8 cellular contexts compared by ENCODE assay signal in genomic region chr18:3246636-3247242, GRCh38. TPM values are rescaled to one million over a fixed set of nuclear protein-coding genes. Genes with fewer than 3 reads are reported as not detected.
DNase-seq lines count a peak whose midpoint lies in the region; ATAC-seq and TF ChIP-seq lines count a peak whose summit lies in the region.

No MANE protein-coding gene starts in this region.

- DNase-seq in SK-N-SH, result no peak
- peak in 1 of 3 donors; percentile 11 for DNase-seq in effector memory CD4-positive, alpha-beta T cell
- DNase-seq in ureter (ENCODE audit: low spot score), result peak; percentile 50

- H3K4me1 ChIP-seq in SK-N-SH (ENCODE audit: control insufficient read depth in 1 of 2, insufficient read depth in 2 of 2, low read depth in 1 of 2, low read length in 1 of 2), result peaks cover 10 to 17% of the 10 kb centered on the region in 2 experiments; a peak in 3 of 4 replicates
- H3K4me1 ChIP-seq in effector memory CD4-positive, alpha-beta T cell (ENCODE audit: control insufficient read depth, insufficient read depth, low read length, poor library complexity, severe bottlenecking), result peaks cover 16% of the 10 kb centered on the region
- H3K4me1 ChIP-seq in mucosa of rectum (ENCODE audit: control insufficient read depth in 2 of 2, insufficient read depth in 2 of 2, low read length in 2 of 2), result peaks cover 14 to 26% of the 10 kb centered on the region in 2 donors

- WGBS in SK-N-SH (ENCODE audit: low lambda C conversion rate), result 66% methylated on average over 23 of the region's 23 CpGs

- TF ChIP-seq RAD21 in SK-N-SH (IDR thresholded peaks at IDR 0.05; ENCODE audit: low read length), result no peak

- H3K4me3 ChIP-seq in SK-N-SH (ENCODE audit: low read depth in 2 of 2, low read length in 1 of 2) (peak overlapping the region; percentile 96 to 100), mucosa of rectum (ENCODE audit: low read length in 2 of 2) (peak overlapping the region; percentile 93 to 99)
- peak overlapping the region; percentile 79 for H3K4me3 ChIP-seq in effector memory CD4-positive, alpha-beta T cell (ENCODE audit: insufficient read depth, low read depth, low read length, poor library complexity, severe bottlenecking)

- H3K9me2 ChIP-seq in SK-N-SH, result no peaks in the 10 kb centered on the region

- peaks cover 12% of the 10 kb centered on the region for H4K20me1 ChIP-seq in SK-N-SH (ENCODE audit: insufficient read depth)

- H3K9ac ChIP-seq in SK-N-SH (peak overlapping the region; percentile 97), mucosa of rectum (ENCODE audit: low read depth in 1 of 2, low read length in 2 of 2) (peak overlapping the region; percentile 99 to 100)

- peak overlapping the region; percentile 89 for H3K27ac ChIP-seq in 22Rv1
- H3K27ac ChIP-seq in SK-N-SH (ENCODE audit: low read depth in 2 of 2, low read length in 1 of 2), result peak overlapping the region; percentile 94 to 98
- peak overlapping the region; percentile 85 for H3K27ac ChIP-seq in effector memory CD4-positive, alpha-beta T cell (ENCODE audit: insufficient read depth, low read length, poor library complexity, severe bottlenecking)
- peak overlapping the region; percentile 98 to 100 for H3K27ac ChIP-seq in mucosa of rectum (ENCODE audit: low read depth in 2 of 2, low read length in 2 of 2)

- CTCF ChIA-PET in SK-N-SH (lab: Yijun Ruan, JAX), result interaction anchor here (0.5 to 3.4 kb wide), 66 partner anchors 7 to 705 kb away, joined by 3 to 38 read pairs (median 5); partner anchors contain the start of genes METTL4, MYL12B, MYOM1 and NDC80

- TF ChIP-seq EP300 in SK-N-SH (IDR thresholded peaks at IDR 0.05; ENCODE audit: borderline replicate concordance in 1 of 2, low read depth in 1 of 2, low read length in 1 of 2), result no peak

- POLR2A ChIA-PET in SK-N-SH (lab: Yijun Ruan, JAX), result interaction anchor here (0.8 kb wide), 1 partner anchor 8 kb away, joined by 3 read pairs; no protein-coding TSS in a partner anchor

- TF ChIP-seq CTCF in 22Rv1 (IDR thresholded peaks at IDR 0.05) (no peak), SK-N-SH (IDR thresholded peaks at IDR 0.05) (no peak)

- H2AFZ ChIP-seq in SK-N-SH (ENCODE audit: low read depth), result peak overlapping the region; percentile 86

- H3F3A ChIP-seq in SK-N-SH (replicated peaks; ENCODE audit: insufficient read depth), result peaks cover 43% of the 10 kb centered on the region

- H3K4me2 ChIP-seq in SK-N-SH, result peak overlapping the region; percentile 83

- ATAC-seq in GM19395 (IDR thresholded peaks at IDR 0.05; ENCODE audit: unreplicated experiment) (peak; percentile 0), GM18867 (IDR thresholded peaks at IDR 0.05; ENCODE audit: unreplicated experiment) (no peak), HG02852 (IDR thresholded peaks at IDR 0.05; ENCODE audit: unreplicated experiment) (no peak)

- H3K36me3 ChIP-seq in SK-N-SH (replicated peaks in 1 of 2; ENCODE audit: control insufficient read depth in 1 of 2, insufficient read depth in 2 of 2, low read length in 1 of 2), result peaks cover 7 to 11% of the 10 kb centered on the region in 2 experiments
- no peaks in the 10 kb centered on the region for H3K36me3 ChIP-seq in effector memory CD4-positive, alpha-beta T cell (ENCODE audit: control insufficient read depth, insufficient read depth, low read length)
- H3K36me3 ChIP-seq in mucosa of rectum (ENCODE audit: control insufficient read depth in 2 of 2, insufficient read depth in 2 of 2, low read length in 2 of 2), result peaks cover 0 to 4% of the 10 kb centered on the region in 2 donors

- no peaks in the 10 kb centered on the region for H3K27me3 ChIP-seq in SK-N-SH (ENCODE audit: insufficient read depth)
- H3K27me3 ChIP-seq in effector memory CD4-positive, alpha-beta T cell (replicated peaks; ENCODE audit: control insufficient read depth, insufficient read depth, low read length, poor library complexity, severe bottlenecking), result no peaks in the 10 kb centered on the region
- H3K27me3 ChIP-seq in mucosa of rectum (ENCODE audit: control insufficient read depth in 2 of 2, insufficient read depth in 2 of 2, low read length in 2 of 2), result no peaks in the 10 kb centered on the region

- H3K9me3 ChIP-seq in SK-N-SH (no peaks in the 10 kb centered on the region), mucosa of rectum (ENCODE audit: control insufficient read depth in 2 of 2, low read length in 2 of 2) (no peaks in the 10 kb centered on the region)
- no peaks in the 10 kb centered on the region for H3K9me3 ChIP-seq in effector memory CD4-positive, alpha-beta T cell (ENCODE audit: control insufficient read depth, low read length)

- H3K79me2 ChIP-seq in SK-N-SH (ENCODE audit: insufficient read depth), result peaks cover 52% of the 10 kb centered on the region

TF ChIP-seq in SK-N-SH, 30 proteins besides CTCF, POLR2A, EP300 and RAD21 (continues in another document):
- TF ChIP-seq EZH2phosphoT487 (IDR thresholded peaks at IDR 0.05; ENCODE audit: borderline replicate concordance, low read depth) (no peak), TEAD4 (IDR thresholded peaks at IDR 0.05; ENCODE audit: borderline replicate concordance, insufficient read depth) (no peak), TCF12 (IDR thresholded peaks at IDR 0.05) (no peak), NRF1 (IDR thresholded peaks at IDR 0.05; ENCODE audit: low read depth, low read length) (no peak), SIN3A (IDR thresholded peaks at IDR 0.05; ENCODE audit: borderline replicate concordance, low read depth, low read length) (no peak), FOXM1 (IDR thresholded peaks at IDR 0.05; ENCODE audit: low read depth) (no peak), YY1 (IDR thresholded peaks at IDR 0.05; ENCODE audit: low read depth) (no peak), NFIC (IDR thresholded peaks at IDR 0.05; ENCODE audit: borderline replicate concordance) (no peak), RXRA (IDR thresholded peaks at IDR 0.05; ENCODE audit: borderline replicate concordance, low read depth) (no peak), PBX3 (IDR thresholded peaks at IDR 0.05) (no peak), RFX5 (IDR thresholded peaks at IDR 0.05; ENCODE audit: low read length) (no peak), POLR2AphosphoS5 (IDR thresholded peaks at IDR 0.05; ENCODE audit: low read depth, low read length) (no peak)
- TF ChIP-seq, protein P1, sequence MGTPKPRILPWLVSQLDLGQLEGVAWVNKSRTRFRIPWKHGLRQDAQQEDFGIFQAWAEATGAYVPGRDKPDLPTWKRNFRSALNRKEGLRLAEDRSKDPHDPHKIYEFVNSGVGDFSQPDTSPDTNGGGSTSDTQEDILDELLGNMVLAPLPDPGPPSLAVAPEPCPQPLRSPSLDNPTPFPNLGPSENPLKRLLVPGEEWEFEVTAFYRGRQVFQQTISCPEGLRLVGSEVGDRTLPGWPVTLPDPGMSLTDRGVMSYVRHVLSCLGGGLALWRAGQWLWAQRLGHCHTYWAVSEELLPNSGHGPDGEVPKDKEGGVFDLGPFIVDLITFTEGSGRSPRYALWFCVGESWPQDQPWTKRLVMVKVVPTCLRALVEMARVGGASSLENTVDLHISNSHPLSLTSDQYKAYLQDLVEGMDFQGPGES (IDR thresholded peaks at IDR 0.05; ENCODE audit: low read depth, low read length), result no peak
- TF ChIP-seq, protein P2, sequence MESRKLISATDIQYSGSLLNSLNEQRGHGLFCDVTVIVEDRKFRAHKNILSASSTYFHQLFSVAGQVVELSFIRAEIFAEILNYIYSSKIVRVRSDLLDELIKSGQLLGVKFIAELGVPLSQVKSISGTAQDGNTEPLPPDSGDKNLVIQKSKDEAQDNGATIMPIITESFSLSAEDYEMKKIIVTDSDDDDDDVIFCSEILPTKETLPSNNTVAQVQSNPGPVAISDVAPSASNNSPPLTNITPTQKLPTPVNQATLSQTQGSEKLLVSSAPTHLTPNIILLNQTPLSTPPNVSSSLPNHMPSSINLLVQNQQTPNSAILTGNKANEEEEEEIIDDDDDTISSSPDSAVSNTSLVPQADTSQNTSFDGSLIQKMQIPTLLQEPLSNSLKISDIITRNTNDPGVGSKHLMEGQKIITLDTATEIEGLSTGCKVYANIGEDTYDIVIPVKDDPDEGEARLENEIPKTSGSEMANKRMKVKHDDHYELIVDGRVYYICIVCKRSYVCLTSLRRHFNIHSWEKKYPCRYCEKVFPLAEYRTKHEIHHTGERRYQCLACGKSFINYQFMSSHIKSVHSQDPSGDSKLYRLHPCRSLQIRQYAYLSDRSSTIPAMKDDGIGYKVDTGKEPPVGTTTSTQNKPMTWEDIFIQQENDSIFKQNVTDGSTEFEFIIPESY (IDR thresholded peaks at IDR 0.05; ENCODE audit: borderline replicate concordance, low read depth), result no peak
- TF ChIP-seq, protein P3, sequence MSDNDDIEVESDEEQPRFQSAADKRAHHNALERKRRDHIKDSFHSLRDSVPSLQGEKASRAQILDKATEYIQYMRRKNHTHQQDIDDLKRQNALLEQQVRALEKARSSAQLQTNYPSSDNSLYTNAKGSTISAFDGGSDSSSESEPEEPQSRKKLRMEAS (IDR thresholded peaks at IDR 0.05; ENCODE audit: low read depth), result no peak
- TF ChIP-seq, protein P4, sequence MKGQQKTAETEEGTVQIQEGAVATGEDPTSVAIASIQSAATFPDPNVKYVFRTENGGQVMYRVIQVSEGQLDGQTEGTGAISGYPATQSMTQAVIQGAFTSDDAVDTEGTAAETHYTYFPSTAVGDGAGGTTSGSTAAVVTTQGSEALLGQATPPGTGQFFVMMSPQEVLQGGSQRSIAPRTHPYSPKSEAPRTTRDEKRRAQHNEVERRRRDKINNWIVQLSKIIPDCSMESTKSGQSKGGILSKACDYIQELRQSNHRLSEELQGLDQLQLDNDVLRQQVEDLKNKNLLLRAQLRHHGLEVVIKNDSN (IDR thresholded peaks at IDR 0.05; ENCODE audit: borderline replicate concordance, low read depth), result no peak

RNA-seq across cellular contexts. Expression of gene MYL12A, which starts 0.9 kb away (rescaled TPM):
- 448 and 565 TPM in 2 replicates for polyA plus RNA-seq in SK-N-SH (2012; rRNA removed)
- polyA plus RNA-seq in SK-N-SH (2012; cell fraction: cytosol; rRNA removed), result 686 and 851 TPM in 2 replicates
- polyA plus RNA-seq in SK-N-SH (2012; cell fraction: nucleus; rRNA removed), result 145 and 283 TPM in 2 replicates
- total RNA-seq in ureter, result 299 TPM

RNA-seq across cellular contexts. Expression of gene MYL12B, which starts 15.2 kb away (rescaled TPM):
- polyA plus RNA-seq in SK-N-SH (2012; rRNA removed), result 555 and 645 TPM in 2 replicates
- 727 and 733 TPM in 2 replicates for polyA plus RNA-seq in SK-N-SH (2012; cell fraction: cytosol; rRNA removed)
- 166 and 313 TPM in 2 replicates for polyA plus RNA-seq in SK-N-SH (2012; cell fraction: nucleus; rRNA removed)
- 372 TPM for total RNA-seq in ureter

RNA-seq across cellular contexts. Expression of gene MYOM1, which starts 27.0 kb away (rescaled TPM):
- 0.07 and 0.08 TPM in 2 replicates for polyA plus RNA-seq in SK-N-SH (2012; rRNA removed)
- polyA plus RNA-seq in SK-N-SH (2012; cell fraction: cytosol; rRNA removed), result 0.13 and 0.18 TPM in 2 replicates
- polyA plus RNA-seq in SK-N-SH (2012; cell fraction: nucleus; rRNA removed), result 0.20 and 0.21 TPM in 2 replicates
- 9.7 TPM for total RNA-seq in ureter
